Comparison of ENCODE assay signal across 7 cellular contexts in the genomic region with DNA sequence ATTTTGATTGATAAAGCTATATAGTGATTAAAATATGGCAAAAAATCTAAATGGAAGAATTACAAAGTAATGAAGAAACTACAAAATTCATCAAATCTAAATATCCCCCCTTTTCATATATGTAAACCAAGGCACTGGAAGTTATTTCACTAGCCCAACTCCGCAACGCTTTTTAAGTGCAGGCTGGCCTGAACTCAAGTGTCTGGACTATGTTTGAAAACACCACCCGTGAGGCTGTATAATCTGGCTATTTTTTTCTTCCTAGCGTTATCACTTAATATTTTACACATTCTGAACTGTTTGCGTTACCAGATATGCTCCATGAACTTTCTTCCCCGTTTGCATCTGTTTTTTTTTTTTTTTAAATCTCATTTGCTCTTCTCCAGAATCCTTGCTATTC.
"Had no signal": no experiment of that assay in that cellular context is flagged by ENCODE, and none has a peak within 500 bp of the region (broad histone marks: within the 10 kb centered on the region; RNA-seq: fewer than 3 reads in every experiment).

No MANE protein-coding gene starts in this region.

- H3K36me3 ChIP-seq: HAP-1 had no signal

- H3K9me3 Mint-ChIP-seq: HFFc6 had no signal

- H3K4me3 Mint-ChIP-seq: HFFc6 had no signal

- H3K4me1 ChIP-seq: HAP-1 had no signal

- H3K4me3 ChIP-seq: HAP-1, K562 had no signal

- H3K27ac Mint-ChIP-seq: HFFc6 had no signal

- DNase-seq: GOT3, H7, HFFc6, IMR-90 had no signal

- H3K9me3 ChIP-seq: HAP-1 had no signal

- ATAC-seq: HCT116, K562 had no signal
